Comparison of ENCODE assay signal across 8 cellular contexts in genomic region chr11:58513747-58514367, GRCh38. TPM values are rescaled to one million over a fixed set of nuclear protein-coding genes. Genes with fewer than 3 reads are reported as not detected.
DNase-seq lines count a peak whose midpoint lies in the region; ATAC-seq and TF ChIP-seq lines count a peak whose summit lies in the region.

No MANE protein-coding gene starts in this region.

- peak; percentile 75 for TF ChIP-seq CTCF in fibroblast of villous mesenchyme (IDR thresholded peaks at IDR 0.05; ENCODE audit: insufficient read depth, low read depth, low read length)
- TF ChIP-seq CTCF in parathyroid adenoma (IDR thresholded peaks at IDR 0.05): peak; percentile 52

- no peaks in the 10 kb centered on the region for H3K9me3 Mint-ChIP-seq in CD4-positive, alpha-beta memory T cell

- H3K79me2 ChIP-seq in parathyroid adenoma: no peaks in the 10 kb centered on the region

- no peaks in the 10 kb centered on the region for H3K36me3 ChIP-seq in parathyroid adenoma (ENCODE audit: control insufficient read depth, insufficient read depth, low read length)
- H3K36me3 ChIP-seq in CD4-positive, alpha-beta memory T cell (ENCODE audit: insufficient read depth, low read length): no peaks in the 10 kb centered on the region

- H2AFZ ChIP-seq in parathyroid adenoma: peak overlapping the region; percentile 38

- POLR2A ChIA-PET in CD4-positive, alpha-beta memory T cell (lab: Charles Lee; ENCODE audit: partially characterized antibody): no interaction called here

- H3K4me1 ChIP-seq in parathyroid adenoma: no peaks in the 10 kb centered on the region
- H3K4me1 ChIP-seq in CD4-positive, alpha-beta memory T cell (ENCODE audit: insufficient read depth, low read length): no peaks in the 10 kb centered on the region

- no peak overlapping the region for H3K4me3 Mint-ChIP-seq in CD4-positive, alpha-beta memory T cell

- in situ Hi-C loops in Caki2 (cut with HindIII; ENCODE audit: low pct_unique_long_range_greater_than_20kb, low sequenced_read_pairs): no loop called here

- H3K9me3 ChIP-seq in parathyroid adenoma (ENCODE audit: control insufficient read depth, low read length): no peaks in the 10 kb centered on the region
- H3K9me3 ChIP-seq in CD4-positive, alpha-beta memory T cell (ENCODE audit: control insufficient read depth in 1 of 2, low read length in 2 of 2): no peaks in the 10 kb centered on the region

- peaks cover 0 to 4% (median 0%) of the 10 kb centered on the region in 4 donors for H3K4me1 Mint-ChIP-seq in CD4-positive, alpha-beta memory T cell

- CTCF ChIA-PET in CD4-positive, alpha-beta memory T cell (lab: Charles Lee; ENCODE audit: partially characterized antibody): no interaction called here

- ATAC-seq in GM18511 (IDR thresholded peaks at IDR 0.05; ENCODE audit: unreplicated experiment) (peak; percentile 82), GM21528 (IDR thresholded peaks at IDR 0.05; ENCODE audit: low FRiP score, unreplicated experiment) (no peak)

- H3K4me2 ChIP-seq in parathyroid adenoma (ENCODE audit: low read length): no peak overlapping the region

- H3K4me3 ChIP-seq in Jurkat, Clone E6-1 (ENCODE audit: low read length): no peak overlapping the region
- H3K4me3 ChIP-seq in fibroblast of villous mesenchyme (ENCODE audit: low read depth, low read length) (no peak overlapping the region), parathyroid adenoma (ENCODE audit: low read depth, low read length) (no peak overlapping the region)
- no peak overlapping the region for H3K4me3 ChIP-seq in CD4-positive, alpha-beta memory T cell (ENCODE audit: low read length in 2 of 2)

- no peaks in the 10 kb centered on the region for H3K27me3 ChIP-seq in parathyroid adenoma (ENCODE audit: control insufficient read depth, insufficient read depth, low read length)
- no peaks in the 10 kb centered on the region for H3K27me3 ChIP-seq in CD4-positive, alpha-beta memory T cell (ENCODE audit: insufficient read depth, low read length)

- intact Hi-C loops in CD4-positive, alpha-beta memory T cell (cut with micrococcal nuclease): loop anchor here (5.0 kb wide), 1 partner anchor 1057 kb away; no protein-coding TSS in a partner anchor

- H3K27ac ChIP-seq in parathyroid adenoma: no peak overlapping the region
- no peak overlapping the region for H3K27ac ChIP-seq in CD4-positive, alpha-beta memory T cell (ENCODE audit: low read depth, low read length)

- no peak overlapping the region for H3K9ac ChIP-seq in parathyroid adenoma

- H3K27ac Mint-ChIP-seq in CD4-positive, alpha-beta memory T cell: no peak overlapping the region

- no peaks in the 10 kb centered on the region for H3K27me3 Mint-ChIP-seq in CD4-positive, alpha-beta memory T cell

- H3K36me3 Mint-ChIP-seq in CD4-positive, alpha-beta memory T cell: peaks cover 0 to 4% of the 10 kb centered on the region in 2 donors

- DNase-seq in Caki2 (ENCODE audit: low read depth): peak; percentile 30
- DNase-seq in Jurkat, Clone E6-1 (ENCODE audit: low read depth, low spot score): peak; percentile 33
- DNase-seq in SW480 (ENCODE audit: low spot score): peak; percentile 52
- DNase-seq in fibroblast of villous mesenchyme (ENCODE audit: low read depth): peak; percentile 68
- DNase-seq in CD4-positive, alpha-beta memory T cell: no peak

RNA-seq across cellular contexts. Expression of gene OR5B21, which starts 6.0 kb away (rescaled TPM):
- not detected in 2 replicates for total RNA-seq in Caki2 (2014; rRNA removed; shearing (Covaris generic); ENCODE audit: low replicate concordance)
- not detected for polyA plus RNA-seq in Jurkat, Clone E6-1 (2012; ENCODE audit: insufficient read depth, insufficient read length)
- total RNA-seq in fibroblast of villous mesenchyme: under 0.01 TPM in 1 of 2 replicates, not detected in the other
- under 1 TPM; 0.61 to 0.99 TPM for total RNA-seq in CD4-positive, alpha-beta memory T cell
- polyA plus RNA-seq in CD4-positive, alpha-beta memory T cell: not detected

Comparison
In these comparisons a context has a peak if more than half of its experiments do, and no peak if none do; other contexts are left out.
1. DNase-seq: peak in Caki2 (single experiment), Jurkat, Clone E6-1 (single experiment), SW480 (single experiment) and fibroblast of villous mesenchyme (single experiment); none in CD4-positive, alpha-beta memory T cell (0 of 5).